ENCODE assay signal across 22 cellular contexts in genomic region chr17:82825540-82826124, GRCh38. TPM values are rescaled to one million over a fixed set of nuclear protein-coding genes. Genes with fewer than 3 reads are reported as not detected.
DNase-seq lines count a peak whose midpoint lies in the region; ATAC-seq and TF ChIP-seq lines count a peak whose summit lies in the region.
"Had no signal": no experiment of that assay in that cellular context is flagged by ENCODE, and none has a peak within 500 bp of the region (broad histone marks: within the 10 kb centered on the region; RNA-seq: fewer than 3 reads in every experiment).

No MANE protein-coding gene starts in this region.

- no peak overlapping the region for H3K23ac ChIP-seq in IMR-90 (ENCODE audit: low read depth, low read length)
- H3K23ac ChIP-seq in trophoblast cell (ENCODE audit: low read length) = no peak overlapping the region

- TF ChIP-seq EP300 in gastroesophageal sphincter (IDR thresholded peaks at IDR 0.05) = no peak

- no peak overlapping the region for H3K4ac ChIP-seq in IMR-90 (ENCODE audit: low read depth, low read length)
- H3K4ac ChIP-seq in trophoblast cell (ENCODE audit: low read depth, low read length) = no peak overlapping the region

- no peak overlapping the region for H4K5ac ChIP-seq in IMR-90 (ENCODE audit: low read depth, low read length)

- H3K9ac ChIP-seq in IMR-90 (ENCODE audit: low read depth, low read length) (no peak overlapping the region), trophoblast cell (ENCODE audit: low read length) (no peak overlapping the region)

- POLR2A ChIA-PET in IMR-90 (lab: Charles Lee; ENCODE audit: unreplicated experiment) = no interaction called here

- H3K4me2 ChIP-seq in IMR-90 (ENCODE audit: low read depth, low read length) = no peak overlapping the region
- H3K4me2 ChIP-seq in trophoblast cell (ENCODE audit: low read length) = no peak overlapping the region

- DNase-seq in IMR-90 (no peak), RWPE2 (ENCODE audit: low spot score) (peak; percentile 12), chondrocyte (ENCODE audit: low spot score) (peak; percentile 52), trophoblast cell (no peak), SK-N-DZ (ENCODE audit: low spot score) (no peak), NCI-H128 (lab: John Stamatoyannopoulos, UW; ENCODE audit: unreplicated experiment) (no peak)
- DNase-seq in activated CD4-positive, alpha-beta T cell treated with anti-CD3 and anti-CD28 coated beads, Interleukin-2, amount 50 U/mL, for 4 hours = no peak
- DNase-seq: ACHN; BE2C; C1 segment of cervical spinal cord; CD4-positive, CD25-positive, alpha-beta regulatory T cell; CD8-positive, alpha-beta memory T cell; COR-L47; DMS 273 treated with DMSO at 0.1 percent for 48 hours; DMS53; DND-41; EL; GOT3 had no signal

- no peak overlapping the region for H3K56ac ChIP-seq in IMR-90 (ENCODE audit: extremely low read depth, insufficient read depth, low read length)

- H4K8ac ChIP-seq in IMR-90 (ENCODE audit: low read depth in 2 of 2, low read length in 2 of 2) (no peak overlapping the region), trophoblast cell (ENCODE audit: low read depth, low read length) (no peak overlapping the region)

- H3K36me3 ChIP-seq in IMR-90 (ENCODE audit: control insufficient read depth, insufficient read depth, low read length) (peaks cover 18% of the 10 kb centered on the region), RWPE2 (ENCODE audit: low read depth) (peaks cover 43% of the 10 kb centered on the region), trophoblast cell (ENCODE audit: control insufficient read depth in 1 of 2, insufficient read depth in 2 of 2, low read length in 2 of 2) (peaks cover 11 to 28% of the 10 kb centered on the region in 2 experiments), gastroesophageal sphincter (peaks cover 0 to 40% of the 10 kb centered on the region in 2 donors)

- H3K18ac ChIP-seq in IMR-90 (ENCODE audit: low read depth, low read length) (no peak overlapping the region), trophoblast cell (ENCODE audit: low read length) (no peak overlapping the region)

- H3K27me3 ChIP-seq in IMR-90 (ENCODE audit: control insufficient read depth, insufficient read depth, low read length) = no peaks in the 10 kb centered on the region
- H3K27me3 ChIP-seq in RWPE2 (ENCODE audit: insufficient read depth, poor library complexity, severe bottlenecking) = no peaks in the 10 kb centered on the region
- H3K27me3 ChIP-seq in trophoblast cell (ENCODE audit: insufficient read depth, low read length) = no peaks in the 10 kb centered on the region
- H3K27me3 ChIP-seq in gastroesophageal sphincter = no peaks in the 10 kb centered on the region
- H3K27me3 ChIP-seq: BE2C had no signal

- H2BK15ac ChIP-seq in IMR-90 (ENCODE audit: low read depth, low read length) = no peak overlapping the region

- H4K20me1 ChIP-seq in IMR-90 (ENCODE audit: insufficient read depth, low read length) = peaks cover 10% of the 10 kb centered on the region

- H2AK5ac ChIP-seq in IMR-90 (ENCODE audit: low read depth, low read length) (no peak overlapping the region), trophoblast cell (ENCODE audit: low read length) (no peak overlapping the region)

- H2AK9ac ChIP-seq in IMR-90 (replicated peaks; ENCODE audit: low read depth, low read length, poor library complexity) = no peak overlapping the region

- CTCF ChIA-PET in IMR-90 (lab: Yijun Ruan, JAX) = interaction anchor here (1.8 kb wide), 1 partner anchor 10 kb away, joined by 5 read pairs; no protein-coding TSS in a partner anchor

- no peaks in the 10 kb centered on the region; the same call in 1 of the 2 replicates for H3K4me1 ChIP-seq in IMR-90 (ENCODE audit: control insufficient read depth, insufficient read depth, low read length)
- no peaks in the 10 kb centered on the region for H3K4me1 ChIP-seq in RWPE2 (ENCODE audit: insufficient read depth, poor library complexity, severe bottlenecking)
- H3K4me1 ChIP-seq in trophoblast cell (ENCODE audit: control insufficient read depth in 1 of 2, insufficient read depth in 2 of 2, low read length in 2 of 2) = no peaks in the 10 kb centered on the region
- H3K4me1 ChIP-seq in gastroesophageal sphincter = peaks cover 0 to 17% (median 4%) of the 10 kb centered on the region in 3 donors
- H3K4me1 ChIP-seq: HAP-1 had no signal

- peaks cover 2% of the 10 kb centered on the region for H3K9me3 ChIP-seq in IMR-90 (ENCODE audit: control insufficient read depth, insufficient read depth, low read length)
- no peaks in the 10 kb centered on the region for H3K9me3 ChIP-seq in RWPE2 (ENCODE audit: severe bottlenecking)
- peaks cover 18% of the 10 kb centered on the region for H3K9me3 ChIP-seq in trophoblast cell (ENCODE audit: insufficient read depth, low read depth, low read length)
- peaks cover 0 to 6% (median 0%) of the 10 kb centered on the region in 3 donors for H3K9me3 ChIP-seq in gastroesophageal sphincter
- H3K9me3 ChIP-seq: BE2C, HAP-1 had no signal

- H3K79me2 ChIP-seq in trophoblast cell (ENCODE audit: control insufficient read depth, insufficient read depth, low read length, poor library complexity) = no peaks in the 10 kb centered on the region

- 100% methylated on average over 1 of the region's 8 CpGs; no CpG with 5 or more reads in 1 of the 2 experiments for WGBS in IMR-90 (ENCODE audit: extremely low coverage in 2 of 2, insufficient read length in 1 of 2), 2 experiments
- no CpG with 5 or more reads among the region's 8 CpGs for WGBS in trophoblast cell (ENCODE audit: extremely low coverage, insufficient coverage, insufficient read length)
- WGBS in gastroesophageal sphincter (ENCODE audit: low coverage in 1 of 2), 2 donors = 96 to 100% methylated on average over 6 to 8 of the region's 8 CpGs

- H3K4me3 Mint-ChIP-seq in chondrocyte (ENCODE audit: unreplicated experiment) = no peak overlapping the region
- H3K4me3 Mint-ChIP-seq: CD4-positive, CD25-positive, alpha-beta regulatory T cell; CD8-positive, alpha-beta memory T cell had no signal

- no peak overlapping the region for H3K14ac ChIP-seq in IMR-90 (replicated peaks; ENCODE audit: low read depth, low read length)
- no peak overlapping the region for H3K14ac ChIP-seq in trophoblast cell (ENCODE audit: low read length)

- BruUV-seq in IMR-90 (replicated peaks; lab: Mats Ljungman, UMichigan) = no TSS peak

- no peak overlapping the region for H2BK120ac ChIP-seq in IMR-90 (ENCODE audit: low read depth, low read length)
- H2BK120ac ChIP-seq in trophoblast cell (ENCODE audit: insufficient read depth, low read length, poor library complexity) = no peak overlapping the region

- no peak for ATAC-seq in IMR-90 (ENCODE audit: low read depth)
- ATAC-seq in RWPE2 (ENCODE audit: low read depth) = no peak
- no peak for ATAC-seq in gastroesophageal sphincter
- ATAC-seq: GM12878 had no signal

- intact Hi-C loops in IMR-90 (cut with micrococcal nuclease) = no loop called here

- no peaks in the 10 kb centered on the region for H3K27me3 Mint-ChIP-seq in chondrocyte (ENCODE audit: low read depth)
- H3K27me3 Mint-ChIP-seq: CD4-positive, CD25-positive, alpha-beta regulatory T cell; CD8-positive, alpha-beta memory T cell had no signal

- H3K36me3 Mint-ChIP-seq in chondrocyte (ENCODE audit: low read depth) = peaks cover 20% of the 10 kb centered on the region

- no peak overlapping the region for H4K12ac ChIP-seq in trophoblast cell (ENCODE audit: low read depth, low read length)

- H3K9me1 ChIP-seq in IMR-90 (ENCODE audit: insufficient read depth, low read length) = peaks cover 21% of the 10 kb centered on the region

- H3K9me3 Mint-ChIP-seq in chondrocyte (ENCODE audit: low read depth) = peaks cover 3% of the 10 kb centered on the region
- H3K9me3 Mint-ChIP-seq: CD8-positive, alpha-beta memory T cell had no signal

- H4K91ac ChIP-seq in IMR-90 (ENCODE audit: insufficient read depth, low read depth, low read length) (no peak overlapping the region), trophoblast cell (ENCODE audit: low read depth, low read length) (no peak overlapping the region)

- peaks cover 16 to 48% of the 10 kb centered on the region in 2 experiments; a peak in 3 of 4 replicates for H3K79me1 ChIP-seq in IMR-90 (ENCODE audit: low read depth in 1 of 2, low read length in 2 of 2)
- no peaks in the 10 kb centered on the region for H3K79me1 ChIP-seq in trophoblast cell (ENCODE audit: low read length)

- dilution Hi-C loops in IMR-90 (cut with HindIII; ENCODE audit: low sequenced_read_pairs, unreplicated experiment) = no loop called here

- H2BK5ac ChIP-seq in IMR-90 (ENCODE audit: low read depth, low read length, poor library complexity, severe bottlenecking) (no peak overlapping the region), trophoblast cell (ENCODE audit: low read depth, low read length, poor library complexity) (no peak overlapping the region)

- in situ Hi-C loops in IMR-90 (cut with MboI; ENCODE audit: low sequenced_read_pairs) = no loop called here

- H2BK20ac ChIP-seq in IMR-90 (ENCODE audit: low read depth, low read length) = no peak overlapping the region

- no peak overlapping the region for H2AFZ ChIP-seq in IMR-90 (replicated peaks; ENCODE audit: low read length, poor library complexity)
- no peak overlapping the region for H2AFZ ChIP-seq in trophoblast cell (ENCODE audit: insufficient read depth, low read length, poor library complexity)

- no peak overlapping the region for H3K4me3 ChIP-seq in IMR-90 (ENCODE audit: insufficient read depth, low read depth, low read length)
- no peak overlapping the region for H3K4me3 ChIP-seq in RWPE2 (ENCODE audit: severe bottlenecking)
- H3K4me3 ChIP-seq in trophoblast cell (ENCODE audit: low read depth, low read length) = peak overlapping the region; percentile 7
- no peak overlapping the region for H3K4me3 ChIP-seq in gastroesophageal sphincter
- H3K4me3 ChIP-seq: GM12878, HAP-1 had no signal

- no peak for TF ChIP-seq CTCF in IMR-90 (conservative IDR thresholded peaks at IDR 0.05; ENCODE audit: low read depth, low read length)
- TF ChIP-seq CTCF in RWPE2 (IDR thresholded peaks at IDR 0.05; ENCODE audit: poor library complexity, severe bottlenecking) = no peak
- TF ChIP-seq CTCF in chondrocyte (IDR thresholded peaks at IDR 0.05) = no peak
- no peak for TF ChIP-seq CTCF in gastroesophageal sphincter (IDR thresholded peaks at IDR 0.05)

- H3K4me1 Mint-ChIP-seq in chondrocyte (ENCODE audit: low read depth) = no peaks in the 10 kb centered on the region

- TF ChIP-seq POLR2A in IMR-90 (IDR thresholded peaks at IDR 0.05; ENCODE audit: low read depth, low read length) = no peak
- no peak for TF ChIP-seq POLR2A in gastroesophageal sphincter (IDR thresholded peaks at IDR 0.05)

- TF ChIP-seq RAD21 in IMR-90 (IDR thresholded peaks at IDR 0.05; ENCODE audit: low read length) = no peak

- H3K27ac ChIP-seq in IMR-90 (ENCODE audit: insufficient read depth, low read length) (no peak overlapping the region), RWPE2 (ENCODE audit: poor library complexity, severe bottlenecking) (no peak overlapping the region), trophoblast cell (ENCODE audit: low read depth, low read length) (no peak overlapping the region), gastroesophageal sphincter (no peak overlapping the region)

- H2BK12ac ChIP-seq in trophoblast cell (ENCODE audit: low read length) = no peak overlapping the region

- H3K27ac Mint-ChIP-seq in chondrocyte (ENCODE audit: unreplicated experiment) = no peak overlapping the region
- H3K27ac Mint-ChIP-seq: CD4-positive, CD25-positive, alpha-beta regulatory T cell had no signal

RNA-seq across cellular contexts. Expression of gene ZNF750, which starts 14.2 kb away (rescaled TPM):
- total RNA-seq in IMR-90 (2012; rRNA removed) (not detected in 2 replicates), chondrocyte (not detected in 3 replicates), gastroesophageal sphincter (1 to 10 TPM in 2 of 4 donors, under 1 TPM in 1, not detected in 1; 0.46 to 1.6 (median 1.1) TPM)
- polyA plus RNA-seq in IMR-90 (2012; rRNA removed) = not detected in 2 replicates
- not detected in 2 replicates for polyA plus RNA-seq in IMR-90 (2012; cell fraction: cytosol; rRNA removed)
- polyA plus RNA-seq in IMR-90 (2012; cell fraction: nucleus; rRNA removed; ENCODE audit: low replicate concordance) = 0.07 TPM in 1 of 2 replicates, not detected in the other
- polyA plus RNA-seq in trophoblast cell (2013) = 28.8 and 29.8 TPM in 2 replicates
- polyA plus RNA-seq in SK-N-DZ (2014; cell fraction: cytosol; rRNA removed) = not detected in 2 replicates
- polyA plus RNA-seq in SK-N-DZ (2014; cell fraction: nucleus; rRNA removed) = not detected in 2 replicates
- total RNA-seq: CD4-positive, CD25-positive, alpha-beta regulatory T cell; CD8-positive, alpha-beta memory T cell; G401; GM12878 had no signal
- polyA plus RNA-seq: CD8-positive, alpha-beta memory T cell had no signal

Comparison
In these comparisons a context has a peak if more than half of its experiments do, and no peak if none do; other contexts are left out.
1. DNase-seq: peak in RWPE2 (single experiment) and chondrocyte (single experiment); none in IMR-90 (single experiment), trophoblast cell (0 of 2), activated CD4-positive, alpha-beta T cell treated with anti-CD3 and anti-CD28 coated beads, Interleukin-2, amount 50 U/mL, for 4 hours (0 of 2), SK-N-DZ (single experiment) and NCI-H128 (single experiment).